16 cellular contexts compared by ENCODE assay signal in the genomic region with DNA sequence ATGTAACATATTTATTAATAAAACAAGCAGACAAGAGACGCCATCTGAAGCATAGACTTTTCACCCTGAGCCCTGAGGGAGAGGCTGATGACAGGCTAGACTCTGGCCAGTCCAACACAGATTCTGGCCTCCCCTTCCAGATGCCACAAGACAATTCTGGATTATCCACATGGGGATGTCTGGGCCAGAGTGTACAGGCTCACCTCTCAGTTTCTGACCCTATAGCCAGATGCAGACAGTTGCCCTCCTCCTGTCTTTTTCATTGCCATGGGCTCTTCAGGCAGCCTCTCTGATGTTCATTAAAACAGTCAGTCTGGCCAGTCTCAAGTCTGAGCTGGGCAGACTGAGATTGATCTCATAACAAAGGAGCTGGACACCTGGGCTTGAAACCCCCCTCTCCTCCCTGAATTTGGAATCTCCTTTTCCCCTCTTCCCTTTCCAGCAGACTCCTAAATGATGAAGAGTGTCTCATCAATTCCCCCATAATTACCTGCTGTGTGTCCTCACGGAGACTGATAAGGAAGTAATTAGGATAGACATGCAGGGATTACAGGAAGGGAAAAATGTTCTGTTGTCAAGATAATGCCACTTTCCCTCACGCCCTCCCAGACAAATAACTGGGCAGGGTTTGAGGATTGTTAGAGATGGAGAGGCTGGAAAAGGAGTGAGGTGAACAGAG.
"Had no signal": no experiment of that assay in that cellular context is flagged by ENCODE, and none has a peak within 500 bp of the region (broad histone marks: within the 10 kb centered on the region; RNA-seq: fewer than 3 reads in every experiment).

No MANE protein-coding gene starts in this region.

- H3K9me3 Mint-ChIP-seq: neural progenitor cell, type B pancreatic cell had no signal

- H3K36me3 ChIP-seq: left ventricle myocardium inferior, lower lobe of right lung, neural progenitor cell, ovary, right atrium auricular region had no signal

- H3K4me1 Mint-ChIP-seq: memory B cell, neural progenitor cell had no signal

- H3K9me3 ChIP-seq: left ventricle myocardium inferior, lower lobe of right lung, ovary, right atrium auricular region had no signal

- H3K4me1 ChIP-seq: foreskin keratinocyte, left ventricle myocardium inferior, lower lobe of right lung had no signal

- H3K27me3 Mint-ChIP-seq: effector memory CD8-positive, alpha-beta T cell had no signal

- DNase-seq: effector memory CD8-positive, alpha-beta T cell; foreskin keratinocyte; kidney; left cardiac atrium; left ventricle myocardium inferior; lower lobe of right lung; ovary; small intestine; stimulated activated CD4-positive, alpha-beta T cell treated with anti-CD3 and anti-CD28 coated beads, Interleukin-12 subunit alpha, Interleukin-12 subunit beta, amount 100 ng/mL, for 4 hours; stimulated activated naive CD4-positive, alpha-beta T cell treated with Interleukin-2 at 50 U/mL for 16 hours had no signal

- H3K36me3 Mint-ChIP-seq: memory B cell, neural progenitor cell, type B pancreatic cell had no signal

- H3K27ac Mint-ChIP-seq: effector memory CD8-positive, alpha-beta T cell; memory B cell; natural killer cell treated with Interleukin-12 subunit alpha and Interleukin-12 subunit beta and Interleukin-15 and Interleukin-18, amount 100 ng/mL, for 72 hours; neural progenitor cell; type B pancreatic cell had no signal

- ATAC-seq: effector memory CD8-positive, alpha-beta T cell; foreskin keratinocyte; left cardiac atrium; lower lobe of right lung; natural killer cell treated with Interleukin-12 subunit alpha and Interleukin-12 subunit beta and Interleukin-15 and Interleukin-18, amount 100 ng/mL, for 72 hours had no signal

- H3K27me3 ChIP-seq: foreskin keratinocyte, neural progenitor cell, ovary, right atrium auricular region had no signal

- H3K27ac ChIP-seq: foreskin keratinocyte, hepatocyte, left ventricle myocardium inferior, lower lobe of right lung, neural progenitor cell, ovary, right atrium auricular region had no signal

- H3K4me3 ChIP-seq: hepatocyte, left ventricle myocardium inferior, lower lobe of right lung, neural progenitor cell, ovary, right atrium auricular region had no signal

- H3K4me3 Mint-ChIP-seq: effector memory CD8-positive, alpha-beta T cell; memory B cell; natural killer cell treated with Interleukin-12 subunit alpha and Interleukin-12 subunit beta and Interleukin-15 and Interleukin-18, amount 100 ng/mL, for 72 hours; neural progenitor cell; type B pancreatic cell had no signal
